8 cellular contexts compared by ENCODE assay signal in genomic region chr12:95073698-95074520, GRCh38. TPM values are rescaled to one million over a fixed set of nuclear protein-coding genes. Genes with fewer than 3 reads are reported as not detected.
A peak's percentile ranks its signal among the peaks of the same experiment; 100 is the strongest.
DNase-seq lines count a peak whose midpoint lies in the region; ATAC-seq, FAIRE-seq and TF ChIP-seq lines count a peak whose summit lies in the region.

No MANE protein-coding gene starts in this region.

- peaks cover 42% of the 10 kb centered on the region for H3K79me2 ChIP-seq in K562 (ENCODE audit: control insufficient read depth, insufficient read depth, low read length)

- TSS peak; percentile 80 for BruUV-seq in K562 (replicated peaks; lab: Mats Ljungman, UMichigan)

- intact Hi-C loops in K562 (cut with micrococcal nuclease) = no loop called here

- no peak for FAIRE-seq in K562 (lab: Jason Lieb, UNC)

- H3K9me1 ChIP-seq in K562 (ENCODE audit: control insufficient read depth, insufficient read depth, low read length) = no peaks in the 10 kb centered on the region

- DNase-seq in AG04450 (ENCODE audit: low read depth, low spot score) = no peak
- DNase-seq in HFF-Myc (ENCODE audit: extremely low read depth, low read depth) = no peak
- peak in 1 of 4 experiments; percentile 3 for DNase-seq in K562 (ENCODE audit: extremely low read depth in 1 of 4, low spot score in 3 of 4)
- DNase-seq in NCI-H446 (lab: John Stamatoyannopoulos, UW) = no peak
- no peak for DNase-seq in NAMALWA (ENCODE audit: low spot score)
- no peak for DNase-seq in stimulated activated CD4-positive, alpha-beta T cell treated with anti-CD3 and anti-CD28 coated beads, Interleukin-2, amount 100 ng/mL, for 24 hours

- H3K9me3 ChIP-seq in AG04450 (ENCODE audit: control insufficient read depth, insufficient read depth, low read length) (no peaks in the 10 kb centered on the region; the same call in 1 of the 2 replicates), K562 (replicated peaks; ENCODE audit: control insufficient read depth, insufficient read depth, low read depth, low read length) (no peaks in the 10 kb centered on the region), mucosa of rectum (ENCODE audit: control insufficient read depth in 2 of 2, low read length in 2 of 2) (no peaks in the 10 kb centered on the region)

- H3K4me3 ChIP-seq in AG04450 (ENCODE audit: low read depth, low read length) (peak overlapping the region; percentile 82), HFF-Myc (replicated peaks; ENCODE audit: low read depth, low read length) (peak overlapping the region; percentile 80), K562 (peak overlapping the region; percentile 95), mucosa of rectum (ENCODE audit: low read length in 2 of 2) (peak overlapping the region; percentile 83 to 84)

- H2AFZ ChIP-seq in K562 (ENCODE audit: low read depth, low read length) = peak overlapping the region; percentile 97

- 0 out of 2 replicates have a peak, but pooled peaks have one; percentile 1 for TF ChIP-seq EP300 in K562 (IDR thresholded peaks at IDR 0.05; ENCODE audit: low read length)

- CTCF ChIA-PET in AG04450 (lab: Charles Lee) = interaction anchor here (0.7 to 2.6 kb wide), 17 partner anchors 10 to 501 kb away, joined by 3 to 17 read pairs (median 4); partner anchors contain the start of genes FGD6, NDUFA12 and VEZT
- CTCF ChIA-PET in K562 (lab: Yijun Ruan, JAX; ENCODE audit: low intra/inter-chr PET ratio) = no interaction called here

- H3K4me1 ChIP-seq in K562 (replicated peaks in 1 of 2; ENCODE audit: control insufficient read depth in 2 of 2, insufficient read depth in 2 of 2, low read length in 2 of 2) = peaks cover 6 to 16% of the 10 kb centered on the region in 2 experiments; a peak in 4 of 5 replicates
- no peaks in the 10 kb centered on the region for H3K4me1 ChIP-seq in mucosa of rectum (ENCODE audit: control insufficient read depth in 2 of 2, insufficient read depth in 2 of 2, low read length in 2 of 2)

- ATAC-seq in K562 = no peak
- no peak for ATAC-seq in GM21528 (IDR thresholded peaks at IDR 0.05; ENCODE audit: low FRiP score, unreplicated experiment)

- TF ChIP-seq CTCF in AG04450 (IDR thresholded peaks at IDR 0.05; ENCODE audit: low read depth, low read length) = peak; percentile 87
- TF ChIP-seq CTCF in HFF-Myc (IDR thresholded peaks at IDR 0.05; ENCODE audit: low read depth, low read length, missing control alignments) = peak; percentile 86
- TF ChIP-seq CTCF in K562 (IDR thresholded peaks at IDR 0.05 in 2 of 3, conservative IDR thresholded peaks at IDR 0.05 in 1 of 3; ENCODE audit: insufficient read depth in 2 of 3, low read depth in 1 of 3, low read length in 3 of 3) = peak; percentile 76 to 84 (median 79)

- peak overlapping the region; percentile 82 for H3K4me2 ChIP-seq in K562 (ENCODE audit: insufficient read depth, low read length)

- no peak overlapping the region for H3K27ac ChIP-seq in AG04450 (ENCODE audit: low read depth, low read length)
- peak overlapping the region; percentile 91; the same call in 2 of the 3 replicates for H3K27ac ChIP-seq in K562 (ENCODE audit: extremely low read depth, low read depth, low read length)
- H3K27ac ChIP-seq in mucosa of rectum (ENCODE audit: low read depth in 2 of 2, low read length in 2 of 2) = no peak overlapping the region

- H3K36me3 ChIP-seq in K562 (ENCODE audit: control insufficient read depth, insufficient read depth, low read length) (peaks cover 12% of the 10 kb centered on the region; the same call in 2 of the 3 replicates), mucosa of rectum (ENCODE audit: control insufficient read depth in 2 of 2, insufficient read depth in 2 of 2, low read length in 2 of 2) (no peaks in the 10 kb centered on the region)

- POLR2A ChIA-PET in AG04450 (lab: Yijun Ruan, JAX) = interaction anchor here (0.7 to 1.3 kb wide), 5 partner anchors 10 to 551 kb away, joined by 3 to 4 read pairs (median 4); partner anchors contain the start of gene METAP2
- POLR2A ChIA-PET in K562 (lab: Yijun Ruan, JAX) = interaction anchor here (0.7 to 3.0 kb wide), 12 partner anchors 11 to 460 kb away, joined by 3 to 10 read pairs (median 4); partner anchors contain the start of gene METAP2

- no peaks in the 10 kb centered on the region for H3K27me3 ChIP-seq in AG04450 (ENCODE audit: control insufficient read depth, insufficient read depth, low read length)
- no peaks in the 10 kb centered on the region for H3K27me3 ChIP-seq in K562 (ENCODE audit: control insufficient read depth in 2 of 2, insufficient read depth in 2 of 2, low read length in 2 of 2)
- H3K27me3 ChIP-seq in mucosa of rectum (ENCODE audit: control insufficient read depth in 2 of 2, insufficient read depth in 2 of 2, low read length in 2 of 2) = no peaks in the 10 kb centered on the region

- no peak for TF ChIP-seq POLR2A in K562 (conservative IDR thresholded peaks at IDR 0.05)

- no peaks in the 10 kb centered on the region; the same call in 1 of the 2 replicates for H4K20me1 ChIP-seq in K562 (replicated peaks; ENCODE audit: control insufficient read depth, insufficient read depth, low read length)

- WGBS in K562 (ENCODE audit: insufficient coverage, low coverage, missing lambda C conversion rate) = 55% methylated on average over 23 of the region's 23 CpGs

- H3K9ac ChIP-seq in K562 (ENCODE audit: insufficient read depth in 1 of 2, low read depth in 2 of 2, low read length in 2 of 2) (peak overlapping the region; percentile 68 to 81; a peak in 3 of 4 replicates), mucosa of rectum (ENCODE audit: low read depth in 1 of 2, low read length in 2 of 2) (peak overlapping the region in 1 of 2 donors; percentile 73)

- peak in 1 of 2 experiments; percentile 34; a peak in 1 of 4 replicates for TF ChIP-seq RAD21 in K562 (CRISPR knock-in tag; conservative IDR thresholded peaks at IDR 0.05 in 1 of 2, IDR thresholded peaks at IDR 0.05 in 1 of 2)

- in situ Hi-C loops in K562 (cut with MboI) = no loop called here

TF ChIP-seq in K562, 482 proteins besides CTCF, POLR2A, EP300 and RAD21 (continues in another document):
- peak; percentile 39; the same call in 1 of the 2 replicates for TF ChIP-seq RNF2 (IDR thresholded peaks at IDR 0.05)
- no peak for TF ChIP-seq DACH1 (IDR thresholded peaks at IDR 0.05; ENCODE audit: partially characterized antibody)
- no peak for TF ChIP-seq MBD1 (CRISPR knock-in tag; IDR thresholded peaks at IDR 0.05)
- 0 out of 4 replicates have a peak, but pooled peaks of 1 of the 2 experiments have one; percentile 30 for TF ChIP-seq RCOR1 (IDR thresholded peaks at IDR 0.05; ENCODE audit: borderline replicate concordance in 1 of 2, low read depth in 2 of 2, low read length in 2 of 2)
- no peak for TF ChIP-seq SMARCA5 (IDR thresholded peaks at IDR 0.05)
- 0 out of 2 replicates have a peak, but pooled peaks have one; percentile 8 for TF ChIP-seq MXI1 (IDR thresholded peaks at IDR 0.05; ENCODE audit: low read depth, low read length)
- peak; percentile 93 for TF ChIP-seq MYC (IDR thresholded peaks at IDR 0.05; ENCODE audit: low read depth, low read length)
- no peak for TF ChIP-seq MYC (CRISPR knock-in tag; IDR thresholded peaks at IDR 0.05; ENCODE audit: borderline replicate concordance, low read depth)
- TF ChIP-seq NEUROD1 (IDR thresholded peaks at IDR 0.05; ENCODE audit: borderline replicate concordance, low read depth, low read length, partially characterized antibody) = peak; percentile 61
- TF ChIP-seq SIN3A (IDR thresholded peaks at IDR 0.05; ENCODE audit: borderline replicate concordance in 2 of 2, control insufficient read depth in 1 of 2, low read depth in 2 of 2, low read length in 2 of 2) = peak in 1 of 2 experiments; percentile 33; a peak in 1 of 4 replicates

RNA-seq across cellular contexts. Expression of gene NR2C1, which starts 0.5 kb away (rescaled TPM):
- polyA plus RNA-seq in AG04450 (2011; rRNA removed) (28.9 and 32.8 TPM in 2 replicates), K562 (2011; rRNA removed) (42.4 and 47.3 TPM in 2 replicates), K562 (2014; fragmentation: Illumina TruSeq; extraction: Trizol) (35.7 and 41.1 TPM in 2 replicates), K562 (2014; fragmentation: Nextera tagmentation; extraction: Ambion mirVana) (10 to 100 TPM in 1 of 2 experiments, 1 to 10 TPM in 1; 8.5 to 12.8 TPM), K562 (2014; rRNA removed) (36.2 and 37.9 TPM in 2 replicates)
- 14.5 and 23.5 TPM in 2 replicates for polyA minus RNA-seq in AG04450 (2011; rRNA and poly(A)+ RNA removed)
- 55.0 and 149 TPM in 2 replicates for total RNA-seq in K562 (2011; cell fraction: chromatin; rRNA removed; ENCODE audit: low replicate concordance)
- 27.5 and 31.3 TPM in 2 replicates for total RNA-seq in K562 (2011; cell fraction: nucleolus; rRNA removed)
- 43.5 and 64.3 TPM in 2 replicates for total RNA-seq in K562 (2011; cell fraction: nucleoplasm; rRNA removed)
- total RNA-seq in K562 (2014; rRNA removed) (25.3 and 28.8 TPM in 2 replicates), K562 (2014; rRNA removed; fragmentation: Illumina TruSeq; extraction: Trizol) (35.1 and 35.6 TPM in 2 replicates), K562 (2015; rRNA removed; fragmentation: Illumina TruSeq; extraction: Trizol) (35.9 and 39.7 TPM in 2 replicates), K562 (2021) (27.6 and 27.9 TPM in 2 replicates)
- polyA plus RNA-seq in K562 (2011; cell fraction: cytosol; rRNA removed) = 5.9 and 14.0 TPM in 2 replicates
- 90.9 and 143 TPM in 2 replicates for polyA plus RNA-seq in K562 (2011; cell fraction: nucleus; rRNA removed)
- 16.7 and 26.9 TPM in 2 replicates for polyA plus RNA-seq in K562 (2012)
- 30.1 and 36.1 TPM in 2 replicates for polyA minus RNA-seq in K562 (2011; rRNA and poly(A)+ RNA removed)
- polyA minus RNA-seq in K562 (2011; cell fraction: cytosol; rRNA and poly(A)+ RNA removed) = 11.6 and 17.8 TPM in 2 replicates
- 34.3 and 57.3 TPM in 2 replicates for polyA minus RNA-seq in K562 (2011; cell fraction: nucleus; rRNA and poly(A)+ RNA removed)
